ENCODE assay signal across 18 cellular contexts in the genomic region with DNA sequence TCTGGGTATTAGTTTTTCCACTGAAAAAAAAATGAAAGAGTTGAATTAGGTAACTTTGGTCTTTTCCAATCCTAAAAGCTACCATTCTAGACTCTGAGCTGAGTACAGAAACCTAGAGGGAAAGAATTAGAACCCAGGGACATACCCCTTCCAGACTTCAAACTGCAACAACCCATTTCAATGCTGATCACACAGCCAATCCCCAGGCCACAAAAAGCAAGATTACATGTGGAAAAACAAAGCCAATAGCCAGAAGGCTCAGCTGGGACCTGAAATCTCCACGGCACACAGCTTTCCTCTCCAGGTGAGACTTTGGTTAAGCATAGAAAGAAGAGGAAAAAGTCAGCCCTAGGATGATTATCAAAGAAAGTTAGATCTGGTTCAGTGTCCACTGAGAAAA.
DNase-seq lines count a peak whose midpoint lies in the region; ATAC-seq lines count a peak whose summit lies in the region.
"Had no signal": no experiment of that assay in that cellular context is flagged by ENCODE, and none has a peak within 500 bp of the region (broad histone marks: within the 10 kb centered on the region; RNA-seq: fewer than 3 reads in every experiment).

No MANE protein-coding gene starts in this region.

- H3K4me1 ChIP-seq in CD4-positive, CD25-positive, alpha-beta regulatory T cell (ENCODE audit: control insufficient read depth, insufficient read depth, low read length, poor library complexity, severe bottlenecking): peaks cover 59% of the 10 kb centered on the region
- H3K4me1 ChIP-seq: breast epithelium, upper lobe of right lung had no signal

- no peak for ATAC-seq in CD4-positive, CD25-positive, alpha-beta regulatory T cell (ENCODE audit: low read depth in 2 of 2)
- peak in 1 of 2 donors; percentile 29 for ATAC-seq in naive thymus-derived CD8-positive, alpha-beta T cell
- ATAC-seq in HG02885 (IDR thresholded peaks at IDR 0.05; ENCODE audit: poor library complexity, unreplicated experiment) (no peak), HG03442 (IDR thresholded peaks at IDR 0.05; ENCODE audit: unreplicated experiment) (no peak)
- ATAC-seq: left lung, upper lobe of right lung had no signal

- DNase-seq in activated CD4-positive, alpha-beta T cell treated with anti-CD3 and anti-CD28 coated beads, Interleukin-2, amount 10 ng/mL, durations not matched to agents 24 days and 14 days: no peak
- no peak for DNase-seq in activated CD4-positive, alpha-beta T cell treated with anti-CD3 and anti-CD28 coated beads, Interleukin-2, amount 50 U/mL, for 1 hour
- DNase-seq in CD4-positive, CD25-positive, alpha-beta regulatory T cell: no peak
- no peak for DNase-seq in activated T-helper 1 cell treated with anti-CD3 and anti-CD28 coated beads, Interleukin-12 subunit alpha, Interleukin-12 subunit beta, Interleukin-2, Interleukin-4 antibody, amounts not matched to agents 30 ng/mL and 10 ng/mL and 1 ng/mL, durations not matched to agents 14 hours and 24 hours and 36 hours (ENCODE audit: low spot score)
- DNase-seq in naive thymus-derived CD8-positive, alpha-beta T cell: no peak
- DNase-seq in NCI-H1436 (lab: John Stamatoyannopoulos, UW): no peak
- DNase-seq: HCEC 1CT; head of caudate nucleus; left lung; NCI-H1092 treated with DMSO at 0.1 percent for 48 hours; NCI-H446 treated with DMSO at 0.1 percent for 48 hours; stimulated activated CD4-positive, alpha-beta T cell treated with anti-CD3 and anti-CD28 coated beads, Interleukin-2, amount 100 ng/mL, for 48 hours; upper lobe of right lung had no signal

- POLR2A ChIA-PET in naive thymus-derived CD8-positive, alpha-beta T cell (lab: Charles Lee): interaction anchor here (0.9 to 4.3 kb wide), 8 partner anchors 10 to 190 kb away, joined by 3 to 43 read pairs (median 5); a partner anchor contains a TSS

- H3K27ac Mint-ChIP-seq in activated CD4-positive, alpha-beta T cell treated with anti-CD3 and anti-CD28 coated beads, Interleukin-2, amount 10 ng/mL, durations not matched to agents 24 days and 14 days: peak overlapping the region; percentile 55
- H3K27ac Mint-ChIP-seq in CD4-positive, CD25-positive, alpha-beta regulatory T cell: peak overlapping the region; percentile 57 to 90 (median 83)
- peak overlapping the region; percentile 51 for H3K27ac Mint-ChIP-seq in activated T-helper 1 cell treated with anti-CD3 and anti-CD28 coated beads, Interleukin-12 subunit alpha, Interleukin-12 subunit beta, Interleukin-2, Interleukin-4 antibody, amounts not matched to agents 30 ng/mL and 10 ng/mL and 1 ng/mL, durations not matched to agents 14 hours and 24 hours and 36 hours
- H3K27ac Mint-ChIP-seq in naive thymus-derived CD8-positive, alpha-beta T cell: peak overlapping the region; percentile 33 to 94 (median 84)

- intact Hi-C loops in activated CD4-positive, alpha-beta T cell treated with anti-CD3 and anti-CD28 coated beads, Interleukin-2, amount 10 ng/mL, durations not matched to agents 24 days and 14 days (cut with micrococcal nuclease): loop anchor here (1.0 to 5.0 kb wide), 3 partner anchors 45 to 935 kb away; no protein-coding TSS in a partner anchor
- intact Hi-C loops in activated T-helper 1 cell treated with anti-CD3 and anti-CD28 coated beads, Interleukin-12 subunit alpha, Interleukin-12 subunit beta, Interleukin-2, Interleukin-4 antibody, amounts not matched to agents 30 ng/mL and 10 ng/mL and 1 ng/mL, durations not matched to agents 14 hours and 24 hours and 36 hours (cut with micrococcal nuclease): loop anchor here (1.0 to 5.0 kb wide), 5 partner anchors 17 to 165 kb away; a partner anchor contains a TSS

- H3K36me3 Mint-ChIP-seq in activated CD4-positive, alpha-beta T cell treated with anti-CD3 and anti-CD28 coated beads, Interleukin-2, amount 10 ng/mL, durations not matched to agents 24 days and 14 days (ENCODE audit: low read depth): peaks cover 74% of the 10 kb centered on the region
- H3K36me3 Mint-ChIP-seq in CD4-positive, CD25-positive, alpha-beta regulatory T cell: peaks cover 42% of the 10 kb centered on the region
- H3K36me3 Mint-ChIP-seq in activated T-helper 1 cell treated with anti-CD3 and anti-CD28 coated beads, Interleukin-12 subunit alpha, Interleukin-12 subunit beta, Interleukin-2, Interleukin-4 antibody, amounts not matched to agents 30 ng/mL and 10 ng/mL and 1 ng/mL, durations not matched to agents 14 hours and 24 hours and 36 hours (ENCODE audit: low read depth): peaks cover 63% of the 10 kb centered on the region
- H3K36me3 Mint-ChIP-seq in naive thymus-derived CD8-positive, alpha-beta T cell: peaks cover 0 to 74% (median 24%) of the 10 kb centered on the region in 3 donors

- H3K4me1 Mint-ChIP-seq in activated CD4-positive, alpha-beta T cell treated with anti-CD3 and anti-CD28 coated beads, Interleukin-2, amount 10 ng/mL, durations not matched to agents 24 days and 14 days: peaks cover 58% of the 10 kb centered on the region
- peaks cover 33 to 81% (median 73%) of the 10 kb centered on the region in 4 donors for H3K4me1 Mint-ChIP-seq in CD4-positive, CD25-positive, alpha-beta regulatory T cell
- H3K4me1 Mint-ChIP-seq in activated T-helper 1 cell treated with anti-CD3 and anti-CD28 coated beads, Interleukin-12 subunit alpha, Interleukin-12 subunit beta, Interleukin-2, Interleukin-4 antibody, amounts not matched to agents 30 ng/mL and 10 ng/mL and 1 ng/mL, durations not matched to agents 14 hours and 24 hours and 36 hours (ENCODE audit: low read depth): peaks cover 63% of the 10 kb centered on the region
- peaks cover 32 to 91% (median 78%) of the 10 kb centered on the region in 4 donors for H3K4me1 Mint-ChIP-seq in naive thymus-derived CD8-positive, alpha-beta T cell

- H3K36me3 ChIP-seq in CD4-positive, CD25-positive, alpha-beta regulatory T cell (ENCODE audit: control insufficient read depth, insufficient read depth, low read length): peaks cover 65% of the 10 kb centered on the region
- H3K36me3 ChIP-seq: breast epithelium had no signal

- peak overlapping the region; percentile 66 for H3K4me3 ChIP-seq in CD4-positive, CD25-positive, alpha-beta regulatory T cell (ENCODE audit: low read depth, low read length)
- H3K4me3 ChIP-seq: breast epithelium, coronary artery, left lung, smooth muscle cell, upper lobe of right lung had no signal

- H3K9me3 ChIP-seq in CD4-positive, CD25-positive, alpha-beta regulatory T cell (ENCODE audit: control insufficient read depth in 2 of 2, low read length in 2 of 2): no peaks in the 10 kb centered on the region
- H3K9me3 ChIP-seq: breast epithelium, left lung, upper lobe of right lung had no signal

- no peaks in the 10 kb centered on the region for H3K27me3 ChIP-seq in CD4-positive, CD25-positive, alpha-beta regulatory T cell (ENCODE audit: control insufficient read depth, insufficient read depth, low read length)
- H3K27me3 ChIP-seq: breast epithelium, left lung, upper lobe of right lung had no signal

- no peaks in the 10 kb centered on the region for H3K9me3 Mint-ChIP-seq in activated CD4-positive, alpha-beta T cell treated with anti-CD3 and anti-CD28 coated beads, Interleukin-2, amount 10 ng/mL, durations not matched to agents 24 days and 14 days
- H3K9me3 Mint-ChIP-seq in CD4-positive, CD25-positive, alpha-beta regulatory T cell: no peaks in the 10 kb centered on the region
- H3K9me3 Mint-ChIP-seq in activated T-helper 1 cell treated with anti-CD3 and anti-CD28 coated beads, Interleukin-12 subunit alpha, Interleukin-12 subunit beta, Interleukin-2, Interleukin-4 antibody, amounts not matched to agents 30 ng/mL and 10 ng/mL and 1 ng/mL, durations not matched to agents 14 hours and 24 hours and 36 hours: no peaks in the 10 kb centered on the region
- no peaks in the 10 kb centered on the region for H3K9me3 Mint-ChIP-seq in naive thymus-derived CD8-positive, alpha-beta T cell

- H3K27ac ChIP-seq in CD4-positive, CD25-positive, alpha-beta regulatory T cell (ENCODE audit: insufficient read depth, low read length, poor library complexity, severe bottlenecking): peak overlapping the region; percentile 56
- H3K27ac ChIP-seq: breast epithelium, coronary artery, left lung, upper lobe of right lung had no signal

- no peaks in the 10 kb centered on the region for H3K27me3 Mint-ChIP-seq in activated CD4-positive, alpha-beta T cell treated with anti-CD3 and anti-CD28 coated beads, Interleukin-2, amount 10 ng/mL, durations not matched to agents 24 days and 14 days
- no peaks in the 10 kb centered on the region for H3K27me3 Mint-ChIP-seq in CD4-positive, CD25-positive, alpha-beta regulatory T cell
- no peaks in the 10 kb centered on the region for H3K27me3 Mint-ChIP-seq in activated T-helper 1 cell treated with anti-CD3 and anti-CD28 coated beads, Interleukin-12 subunit alpha, Interleukin-12 subunit beta, Interleukin-2, Interleukin-4 antibody, amounts not matched to agents 30 ng/mL and 10 ng/mL and 1 ng/mL, durations not matched to agents 14 hours and 24 hours and 36 hours (ENCODE audit: insufficient read depth)
- no peaks in the 10 kb centered on the region for H3K27me3 Mint-ChIP-seq in naive thymus-derived CD8-positive, alpha-beta T cell

- peak overlapping the region; percentile 62 for H3K4me3 Mint-ChIP-seq in activated CD4-positive, alpha-beta T cell treated with anti-CD3 and anti-CD28 coated beads, Interleukin-2, amount 10 ng/mL, durations not matched to agents 24 days and 14 days
- peak overlapping the region; percentile 51 to 75 (median 69) for H3K4me3 Mint-ChIP-seq in CD4-positive, CD25-positive, alpha-beta regulatory T cell
- H3K4me3 Mint-ChIP-seq in activated T-helper 1 cell treated with anti-CD3 and anti-CD28 coated beads, Interleukin-12 subunit alpha, Interleukin-12 subunit beta, Interleukin-2, Interleukin-4 antibody, amounts not matched to agents 30 ng/mL and 10 ng/mL and 1 ng/mL, durations not matched to agents 14 hours and 24 hours and 36 hours: peak overlapping the region; percentile 16
- peak overlapping the region in 9 of 10 donors; percentile 50 to 82 (median 71) for H3K4me3 Mint-ChIP-seq in naive thymus-derived CD8-positive, alpha-beta T cell

Comparison
In these comparisons a context has a peak if more than half of its experiments do, and no peak if none do; other contexts are left out.
1. H3K4me3 Mint-ChIP-seq: peak in every context shown above with its lines; median percentile 71 in naive thymus-derived CD8-positive, alpha-beta T cell; 69 in CD4-positive, CD25-positive, alpha-beta regulatory T cell; 62 in activated CD4-positive, alpha-beta T cell treated with anti-CD3 and anti-CD28 coated beads, Interleukin-2, amount 10 ng/mL, durations not matched to agents 24 days and 14 days; 16 in activated T-helper 1 cell treated with anti-CD3 and anti-CD28 coated beads, Interleukin-12 subunit alpha, Interleukin-12 subunit beta, Interleukin-2, Interleukin-4 antibody, amounts not matched to agents 30 ng/mL and 10 ng/mL and 1 ng/mL, durations not matched to agents 14 hours and 24 hours and 36 hours.